Comparison of ENCODE assay signal across 1 cellular context in the genomic region with DNA sequence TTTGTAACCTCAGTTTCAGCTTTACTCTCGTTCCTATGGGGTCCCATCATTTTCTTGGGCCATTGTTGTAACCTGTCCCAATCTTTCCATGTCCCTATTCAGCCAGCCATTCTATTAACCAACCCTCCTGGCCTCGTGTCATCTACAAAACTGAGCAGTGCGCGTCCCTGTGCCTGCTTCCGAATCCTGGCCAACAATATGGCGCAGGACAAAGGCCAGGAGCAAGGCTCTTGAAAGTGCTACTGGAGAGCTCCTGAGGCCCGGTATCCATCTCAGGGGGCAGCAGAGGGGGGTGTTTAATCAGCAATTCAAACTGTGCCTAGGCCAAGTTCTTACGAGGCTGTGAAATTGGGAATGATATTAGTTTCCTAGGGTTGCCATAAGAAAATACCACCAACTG.
TF ChIP-seq lines count a peak whose summit lies in the region.

No MANE protein-coding gene starts in this region.

TF ChIP-seq in WTC11, 78 proteins besides CTCF, POLR2A, EP300 and RAD21 (continued from another document):
- TF ChIP-seq IRF1 (CRISPR knock-in tag; IDR thresholded peaks at IDR 0.05), result no peak
- TF ChIP-seq, protein P1, sequence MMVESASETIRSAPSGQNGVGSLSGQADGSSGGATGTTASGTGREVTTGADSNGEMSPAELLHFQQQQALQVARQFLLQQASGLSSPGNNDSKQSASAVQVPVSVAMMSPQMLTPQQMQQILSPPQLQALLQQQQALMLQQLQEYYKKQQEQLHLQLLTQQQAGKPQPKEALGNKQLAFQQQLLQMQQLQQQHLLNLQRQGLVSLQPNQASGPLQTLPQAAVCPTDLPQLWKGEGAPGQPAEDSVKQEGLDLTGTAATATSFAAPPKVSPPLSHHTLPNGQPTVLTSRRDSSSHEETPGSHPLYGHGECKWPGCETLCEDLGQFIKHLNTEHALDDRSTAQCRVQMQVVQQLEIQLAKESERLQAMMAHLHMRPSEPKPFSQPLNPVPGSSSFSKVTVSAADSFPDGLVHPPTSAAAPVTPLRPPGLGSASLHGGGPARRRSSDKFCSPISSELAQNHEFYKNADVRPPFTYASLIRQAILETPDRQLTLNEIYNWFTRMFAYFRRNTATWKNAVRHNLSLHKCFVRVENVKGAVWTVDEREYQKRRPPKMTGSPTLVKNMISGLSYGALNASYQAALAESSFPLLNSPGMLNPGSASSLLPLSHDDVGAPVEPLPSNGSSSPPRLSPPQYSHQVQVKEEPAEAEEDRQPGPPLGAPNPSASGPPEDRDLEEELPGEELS (CRISPR knock-in tag; IDR thresholded peaks at IDR 0.05), result no peak
TF ChIP-seq in WTC11: peak in this region for 0.
